ENCODE assay signal across 8 cellular contexts in the genomic region with DNA sequence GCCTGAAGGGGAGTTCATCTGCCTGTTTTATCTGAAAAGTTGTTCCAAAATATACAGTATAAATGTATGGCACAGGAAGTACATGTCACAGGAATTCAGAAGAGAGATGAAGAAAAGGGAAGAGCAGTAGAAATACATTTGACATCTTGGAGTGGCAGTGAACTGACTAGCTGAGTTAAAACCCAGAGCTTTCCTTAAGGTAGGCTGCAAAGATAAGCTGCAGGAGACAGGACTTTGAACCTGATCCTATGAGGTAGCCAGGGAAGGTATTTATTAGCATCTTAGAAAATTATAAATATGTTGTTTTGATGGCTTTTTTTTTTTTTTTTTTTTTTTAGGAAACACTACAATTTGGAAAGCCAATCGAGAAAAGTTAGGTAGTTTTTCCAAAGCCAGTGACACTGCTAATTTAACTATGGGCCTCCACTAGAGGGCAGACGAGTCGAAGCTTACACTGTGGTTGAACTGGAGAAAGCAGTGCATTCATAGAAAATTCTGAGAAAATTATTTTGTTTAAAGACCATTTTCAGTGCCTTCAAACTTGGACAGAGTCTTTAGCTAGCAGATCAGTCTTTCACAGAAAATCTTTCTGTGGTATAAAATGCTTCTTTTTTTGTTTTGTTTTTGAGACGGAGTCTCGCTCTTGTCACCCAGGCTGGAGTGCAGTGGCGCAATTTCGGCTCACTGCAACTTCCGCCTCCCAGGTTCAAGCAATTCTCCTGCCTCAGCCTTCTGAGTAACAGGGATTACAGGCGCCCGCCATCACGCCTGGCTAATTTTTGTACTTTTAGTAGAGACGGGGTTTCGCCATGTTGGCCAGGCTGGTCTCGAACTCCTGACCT.
DNase-seq lines count a peak whose midpoint lies in the region; ATAC-seq and TF ChIP-seq lines count a peak whose summit lies in the region.

No MANE protein-coding gene starts in this region.

- intact Hi-C loops in CD8-positive, alpha-beta T cell (cut with DNase I, micrococcal nuclease), result loop anchor here (1.0 kb wide), 4 partner anchors 124 to 286 kb away; no protein-coding TSS in a partner anchor

- no peak overlapping the region for H3K27ac Mint-ChIP-seq in CD8-positive, alpha-beta T cell
- H3K27ac Mint-ChIP-seq in neural crest cell (ENCODE audit: unreplicated experiment), result no peak overlapping the region

- H3K4me1 ChIP-seq in CD8-positive, alpha-beta T cell (ENCODE audit: insufficient read depth, low read length), result no peaks in the 10 kb centered on the region
- no peaks in the 10 kb centered on the region for H3K4me1 ChIP-seq in RWPE2 (ENCODE audit: insufficient read depth, poor library complexity, severe bottlenecking)

- H3K27me3 Mint-ChIP-seq in CD8-positive, alpha-beta T cell (ENCODE audit: low read depth), result no peaks in the 10 kb centered on the region
- no peaks in the 10 kb centered on the region for H3K27me3 Mint-ChIP-seq in neural crest cell (ENCODE audit: low read depth)

- no peaks in the 10 kb centered on the region for H3K9me3 ChIP-seq in CD8-positive, alpha-beta T cell (ENCODE audit: low read length)
- H3K9me3 ChIP-seq in RWPE2 (ENCODE audit: severe bottlenecking), result no peaks in the 10 kb centered on the region

- H3K4me3 Mint-ChIP-seq in CD8-positive, alpha-beta T cell, result no peak overlapping the region
- no peak overlapping the region for H3K4me3 Mint-ChIP-seq in neural crest cell

- TF ChIP-seq CTCF in CD8-positive, alpha-beta T cell (IDR thresholded peaks at IDR 0.05), result peak; percentile 94
- TF ChIP-seq CTCF in RWPE2 (IDR thresholded peaks at IDR 0.05; ENCODE audit: poor library complexity, severe bottlenecking), result peak; percentile 91
- peak; percentile 92 for TF ChIP-seq CTCF in neural crest cell (conservative IDR thresholded peaks at IDR 0.05)

- H3K36me3 Mint-ChIP-seq in CD8-positive, alpha-beta T cell, result no peaks in the 10 kb centered on the region
- H3K36me3 Mint-ChIP-seq in neural crest cell (ENCODE audit: low read depth), result no peaks in the 10 kb centered on the region

- H3K36me3 ChIP-seq in CD8-positive, alpha-beta T cell (ENCODE audit: insufficient read depth, low read length), result no peaks in the 10 kb centered on the region
- H3K36me3 ChIP-seq in RWPE2 (ENCODE audit: low read depth), result no peaks in the 10 kb centered on the region

- CTCF ChIA-PET in CD8-positive, alpha-beta T cell (lab: Charles Lee), result interaction anchor here (0.6 to 16.7 kb wide), 43 partner anchors 9 to 434 kb away, joined by 3 to 299 read pairs (median 4); a partner anchor contains a TSS

- no peak overlapping the region for H3K27ac ChIP-seq in CD8-positive, alpha-beta T cell (ENCODE audit: low read depth, low read length)
- peak overlapping the region; percentile 21 for H3K27ac ChIP-seq in RWPE2 (ENCODE audit: poor library complexity, severe bottlenecking)

- H3K27me3 ChIP-seq in CD8-positive, alpha-beta T cell (ENCODE audit: insufficient read depth, low read length), result no peaks in the 10 kb centered on the region
- no peaks in the 10 kb centered on the region for H3K27me3 ChIP-seq in RWPE2 (ENCODE audit: insufficient read depth, poor library complexity, severe bottlenecking)

- H3K9me3 Mint-ChIP-seq in CD8-positive, alpha-beta T cell, result no peaks in the 10 kb centered on the region
- H3K9me3 Mint-ChIP-seq in neural crest cell, result no peaks in the 10 kb centered on the region

- POLR2A ChIA-PET in CD8-positive, alpha-beta T cell (lab: Charles Lee), result interaction anchor here (1.3 to 2.3 kb wide), 2 partner anchors 121 to 123 kb away, joined by 3 to 24 read pairs; a partner anchor contains a TSS

- H3K4me1 Mint-ChIP-seq in CD8-positive, alpha-beta T cell (ENCODE audit: low read depth), result peaks cover 15% of the 10 kb centered on the region
- H3K4me1 Mint-ChIP-seq in neural crest cell, result peaks cover 4% of the 10 kb centered on the region

- peak; percentile 30 to 77 (median 71) for DNase-seq in CD8-positive, alpha-beta T cell
- DNase-seq in HT-29 (ENCODE audit: low spot score) (peak; percentile 73), RWPE2 (ENCODE audit: low spot score) (no peak), activated T-helper 1 cell treated with Interleukin-2 at 50 U/mL for 16 hours (ENCODE audit: low read depth) (peak; percentile 42), fibroblast of peridontal ligament (ENCODE audit: extremely low read depth) (peak; percentile 84), neural crest cell (ENCODE audit: low read depth, low spot score) (peak; percentile 77), stromal cell of bone marrow (ENCODE audit: low read depth) (peak; percentile 59)

- ATAC-seq in CD8-positive, alpha-beta T cell, result peak; percentile 81
- ATAC-seq in RWPE2 (ENCODE audit: low read depth), result peak; percentile 70
- no peak for ATAC-seq in GM21737 (IDR thresholded peaks at IDR 0.05; ENCODE audit: unreplicated experiment)

- no peak overlapping the region for H3K4me3 ChIP-seq in CD8-positive, alpha-beta T cell (ENCODE audit: low read depth, low read length)
- no peak overlapping the region for H3K4me3 ChIP-seq in RWPE2 (ENCODE audit: severe bottlenecking)
